In the genomic region with DNA sequence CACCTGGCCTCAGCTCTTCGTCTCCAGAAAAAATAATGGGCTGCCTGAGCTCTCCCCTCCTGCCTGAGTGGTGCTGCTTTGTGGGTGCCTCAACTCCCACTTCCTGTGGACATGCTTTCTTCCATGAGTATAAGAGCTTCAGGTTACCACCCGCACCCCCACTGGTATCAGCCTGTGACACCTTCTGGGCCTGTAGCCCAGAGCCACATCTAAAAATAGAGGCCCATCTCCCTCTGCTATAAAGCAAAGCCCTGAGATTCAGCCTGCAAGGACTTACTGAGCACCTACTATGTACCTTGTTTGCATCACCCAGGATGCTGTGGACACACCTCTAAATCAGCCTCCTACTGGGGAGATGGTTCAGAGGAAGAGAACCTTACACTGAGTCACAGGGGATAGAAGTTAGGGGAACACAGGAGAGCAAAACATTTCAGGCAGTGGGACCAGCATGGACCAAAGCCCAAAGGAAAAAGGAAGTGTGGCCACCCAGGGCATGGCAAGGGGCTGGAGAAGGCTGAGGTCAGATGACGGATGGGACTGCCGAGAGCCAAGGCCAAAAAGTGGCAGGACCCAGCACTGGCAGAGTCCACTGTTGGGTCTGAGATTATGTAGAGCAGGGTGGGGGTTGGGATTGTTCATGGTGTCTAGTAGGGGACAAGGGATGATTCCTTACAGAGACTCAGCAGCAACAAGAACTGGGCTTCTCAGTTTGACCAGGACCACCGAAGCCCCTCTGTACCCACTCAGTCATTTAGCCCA, we compare ENCODE assay signal across 13 cellular contexts.
DNase-seq lines count a peak whose midpoint lies in the region; ATAC-seq and TF ChIP-seq lines count a peak whose summit lies in the region.
"Had no signal": no experiment of that assay in that cellular context is flagged by ENCODE, and none has a peak within 500 bp of the region (broad histone marks: within the 10 kb centered on the region; RNA-seq: fewer than 3 reads in every experiment).

No MANE protein-coding gene starts in this region.

- H3K27me3 ChIP-seq in DND-41 (ENCODE audit: insufficient read depth, low read length, poor library complexity) (no peaks in the 10 kb centered on the region), rectal smooth muscle tissue (ENCODE audit: control insufficient read depth, insufficient read depth, low read length) (no peaks in the 10 kb centered on the region), osteoblast (ENCODE audit: insufficient read depth, low read length) (no peaks in the 10 kb centered on the region)

- H3K4me2 ChIP-seq in DND-41 (ENCODE audit: insufficient read depth, low read length) = no peak overlapping the region
- no peak overlapping the region for H3K4me2 ChIP-seq in osteoblast (ENCODE audit: insufficient read depth, low read length)

- peaks cover 51% of the 10 kb centered on the region for H3K4me1 Mint-ChIP-seq in activated CD4-positive, alpha-beta memory T cell treated with anti-CD3 and anti-CD28 coated beads for 36 hours (ENCODE audit: low read depth)

- no peak overlapping the region for H3K4me3 Mint-ChIP-seq in activated CD4-positive, alpha-beta memory T cell treated with anti-CD3 and anti-CD28 coated beads for 36 hours

- no peak for TF ChIP-seq CTCF in DND-41 (IDR thresholded peaks at IDR 0.05; ENCODE audit: borderline replicate concordance, extremely low read depth, low read length, poor library complexity, severe bottlenecking)
- TF ChIP-seq CTCF in fibroblast of villous mesenchyme (IDR thresholded peaks at IDR 0.05; ENCODE audit: insufficient read depth, low read depth, low read length) = no peak
- no peak for TF ChIP-seq CTCF in osteoblast (IDR thresholded peaks at IDR 0.05; ENCODE audit: extremely low read depth, low read depth, low read length)

- intact Hi-C loops in activated CD4-positive, alpha-beta memory T cell treated with anti-CD3 and anti-CD28 coated beads for 36 hours (cut with micrococcal nuclease) = loop anchor here (10.0 kb wide), 1 partner anchor 387 kb away; no protein-coding TSS in a partner anchor

- H3K79me2 ChIP-seq in DND-41 (ENCODE audit: insufficient read depth, low read length) (no peaks in the 10 kb centered on the region), osteoblast (ENCODE audit: insufficient read depth, low read length) (no peaks in the 10 kb centered on the region)

- CTCF ChIA-PET in activated CD4-positive, alpha-beta memory T cell treated with anti-CD3 and anti-CD28 coated beads for 36 hours (lab: Charles Lee) = no interaction called here

- no peaks in the 10 kb centered on the region for H3K36me3 Mint-ChIP-seq in activated CD4-positive, alpha-beta memory T cell treated with anti-CD3 and anti-CD28 coated beads for 36 hours

- H4K20me1 ChIP-seq in DND-41 (ENCODE audit: insufficient read depth, low read length) (no peaks in the 10 kb centered on the region), osteoblast (ENCODE audit: insufficient read depth, low read length) (no peaks in the 10 kb centered on the region)

- no peak overlapping the region for H2AFZ ChIP-seq in DND-41 (ENCODE audit: low read depth, low read length)
- H2AFZ ChIP-seq in osteoblast (ENCODE audit: low read length) = no peak overlapping the region

- H3K9me3 Mint-ChIP-seq in activated CD4-positive, alpha-beta memory T cell treated with anti-CD3 and anti-CD28 coated beads for 36 hours = no peaks in the 10 kb centered on the region

- H3K9ac ChIP-seq in DND-41 (ENCODE audit: low read depth, low read length) = no peak overlapping the region
- H3K9ac ChIP-seq in rectal smooth muscle tissue (ENCODE audit: low read length) = no peak overlapping the region

- no peaks in the 10 kb centered on the region for H3K27me3 Mint-ChIP-seq in activated CD4-positive, alpha-beta memory T cell treated with anti-CD3 and anti-CD28 coated beads for 36 hours

- H3K4me3 ChIP-seq in DND-41 (ENCODE audit: low read depth in 1 of 2, low read length in 2 of 2) (no peak overlapping the region), fibroblast of villous mesenchyme (ENCODE audit: low read depth, low read length) (no peak overlapping the region), rectal smooth muscle tissue (ENCODE audit: low read length) (no peak overlapping the region), osteoblast (ENCODE audit: insufficient read depth, low read length) (no peak overlapping the region)

- ATAC-seq in DND-41 (ENCODE audit: insufficient read depth, low read depth) = peak; percentile 40; the same call in 1 of the 3 replicates
- no peak for ATAC-seq in GM18861 (IDR thresholded peaks at IDR 0.05; ENCODE audit: unreplicated experiment)
- ATAC-seq: left colon had no signal

- POLR2A ChIA-PET in activated CD4-positive, alpha-beta memory T cell treated with anti-CD3 and anti-CD28 coated beads for 36 hours (lab: Charles Lee) = no interaction called here

- H3K4me1 ChIP-seq in DND-41 (ENCODE audit: insufficient read depth, low read length) (no peaks in the 10 kb centered on the region), rectal smooth muscle tissue (ENCODE audit: control insufficient read depth, insufficient read depth, low read length) (peaks cover 32% of the 10 kb centered on the region), osteoblast (ENCODE audit: insufficient read depth, low read length) (peaks cover 21% of the 10 kb centered on the region)

- peak overlapping the region; percentile 16 for H3K27ac Mint-ChIP-seq in activated CD4-positive, alpha-beta memory T cell treated with anti-CD3 and anti-CD28 coated beads for 36 hours

- H3K36me3 ChIP-seq in DND-41 (ENCODE audit: insufficient read depth, low read length) (no peaks in the 10 kb centered on the region), rectal smooth muscle tissue (ENCODE audit: control insufficient read depth, insufficient read depth, low read length) (no peaks in the 10 kb centered on the region), osteoblast (ENCODE audit: insufficient read depth, low read length) (no peaks in the 10 kb centered on the region)

- DNase-seq in DND-41 (peak; percentile 8), fibroblast of villous mesenchyme (ENCODE audit: low read depth) (peak; percentile 52), osteoblast (ENCODE audit: insufficient read length, low spot score, missing footprints) (no peak), DMS53 treated with DMSO at 0.1 percent for 48 hours (lab: John Stamatoyannopoulos, UW; ENCODE audit: unreplicated experiment) (no peak), DMS79 treated with DMSO at 0.1 percent for 48 hours (lab: John Stamatoyannopoulos, UW) (no peak)
- DNase-seq in activated CD4-positive, alpha-beta memory T cell treated with anti-CD3 and anti-CD28 coated beads for 36 hours = no peak
- DNase-seq: amniotic stem cell, DMS153, left colon, NCI-H2107, retina had no signal

- no peak overlapping the region for H3K27ac ChIP-seq in DND-41 (ENCODE audit: low read length)
- peak overlapping the region; percentile 89 for H3K27ac ChIP-seq in rectal smooth muscle tissue (ENCODE audit: low read depth, low read length)
- H3K27ac ChIP-seq in osteoblast (ENCODE audit: low read depth, low read length) = no peak overlapping the region

- H3K9me3 ChIP-seq in DND-41 (ENCODE audit: insufficient read depth, low read length, severe bottlenecking) (no peaks in the 10 kb centered on the region), osteoblast (ENCODE audit: low read depth, low read length) (no peaks in the 10 kb centered on the region)

Comparison
In these comparisons a context has a peak if more than half of its experiments do, and no peak if none do; other contexts are left out.
1. DNase-seq: peak in DND-41 (single experiment) and fibroblast of villous mesenchyme (single experiment); none in activated CD4-positive, alpha-beta memory T cell treated with anti-CD3 and anti-CD28 coated beads for 36 hours (single experiment), osteoblast (single experiment), DMS53 treated with DMSO at 0.1 percent for 48 hours (single experiment) and DMS79 treated with DMSO at 0.1 percent for 48 hours (single experiment).